ENCODE assay signal across 26 cellular contexts in genomic region chr5:151570058-151570457, GRCh38. TPM values are rescaled to one million over a fixed set of nuclear protein-coding genes. Genes with fewer than 3 reads are reported as not detected.
DNase-seq lines count a peak whose midpoint lies in the region; ATAC-seq and TF ChIP-seq lines count a peak whose summit lies in the region.
"Had no signal": no experiment of that assay in that cellular context is flagged by ENCODE, and none has a peak within 500 bp of the region (broad histone marks: within the 10 kb centered on the region; RNA-seq: fewer than 3 reads in every experiment).

No MANE protein-coding gene starts in this region.

- H3K27me3 ChIP-seq in PC-3 (ENCODE audit: low read length), result no peaks in the 10 kb centered on the region
- no peaks in the 10 kb centered on the region for H3K27me3 ChIP-seq in left lung
- H3K27me3 ChIP-seq: transverse colon had no signal

- H3K79me2 ChIP-seq in PC-3 (ENCODE audit: low read length), result no peaks in the 10 kb centered on the region

- DNase-seq in PC-3 (peak; percentile 82), epithelial cell of prostate (ENCODE audit: low read depth, low spot score) (peak; percentile 64), left lung (no peak), NCI-H1105 (lab: John Stamatoyannopoulos, UW) (no peak), MV-4-11 (lab: John Stamatoyannopoulos, UW) (no peak)
- DNase-seq: activated CD4-positive, alpha-beta T cell treated with anti-CD3 and anti-CD28 coated beads for 48 hours; activated naive CD4-positive, alpha-beta T cell; activated T-cell treated with anti-CD3 and anti-CD28 coated beads, Interleukin-2, amount 50 U/mL, for 4 hours; adrenal gland; CD4-positive, CD25-positive, alpha-beta regulatory T cell; effector memory CD8-positive, alpha-beta T cell; HFFc6; KBM-7; left cardiac atrium; naive B cell; NCI-H1694 treated with DMSO at 0.1 percent for 48 hours; NCI-H2227 treated with DMSO at 0.1 percent for 48 hours; NCI-H69; stimulated activated CD4-positive, alpha-beta T cell treated with anti-CD3 and anti-CD28 coated beads, Interleukin-15, amount 100 ng/mL, for 24 hours; stimulated activated naive CD8-positive, alpha-beta T cell treated with anti-CD3 and anti-CD28 coated beads, Interleukin-15, amount 100 ng/mL, for 72 hours; transverse colon had no signal

- H3K4me3 ChIP-seq in PC-3 (ENCODE audit: low read length), result peak overlapping the region; percentile 40; the same call in 1 of the 2 replicates
- H3K4me3 ChIP-seq in left lung, result no peak overlapping the region
- no peak overlapping the region for H3K4me3 ChIP-seq in urinary bladder (ENCODE audit: low read depth, low read length)
- H3K4me3 ChIP-seq: adrenal gland, transverse colon had no signal

- POLR2A ChIA-PET in PC-3 (lab: Charles Lee; ENCODE audit: unreplicated experiment), result no interaction called here

- CTCF ChIA-PET in PC-3 (lab: Charles Lee), result interaction anchor here (0.7 kb wide), 1 partner anchor 82 kb away, joined by 3 read pairs; no protein-coding TSS in a partner anchor

- peak overlapping the region; percentile 78 for H3K4me2 ChIP-seq in PC-3 (ENCODE audit: low read length)

- WGBS in urinary bladder, result 72% methylated on average over 2 of the region's 2 CpGs

- no peak overlapping the region for H3K9ac ChIP-seq in PC-3 (ENCODE audit: low read length)

- peak overlapping the region; percentile 8; the same call in 1 of the 2 replicates for H2AFZ ChIP-seq in PC-3 (ENCODE audit: low read length)

- no peaks in the 10 kb centered on the region for H3K9me2 ChIP-seq in PC-3 (replicated peaks; ENCODE audit: low read length)

- no peaks in the 10 kb centered on the region for H4K20me1 ChIP-seq in PC-3 (ENCODE audit: low read length)

- no peaks in the 10 kb centered on the region for H3K36me3 ChIP-seq in PC-3 (ENCODE audit: low read depth, low read length)
- H3K36me3 ChIP-seq in left lung, result no peaks in the 10 kb centered on the region
- H3K36me3 ChIP-seq in urinary bladder (ENCODE audit: insufficient read depth), result no peaks in the 10 kb centered on the region
- H3K36me3 ChIP-seq: adrenal gland, transverse colon had no signal

- H3K27ac ChIP-seq in PC-3 (ENCODE audit: low read length), result peak overlapping the region; percentile 62
- peak overlapping the region; percentile 95 for H3K27ac ChIP-seq in epithelial cell of prostate
- no peak overlapping the region for H3K27ac ChIP-seq in left lung
- peak overlapping the region; percentile 48 for H3K27ac ChIP-seq in urinary bladder (ENCODE audit: low read depth)
- H3K27ac ChIP-seq: adrenal gland, transverse colon had no signal

- intact Hi-C loops in PC-3 (cut with micrococcal nuclease) (no loop called here), left lung (cut with DNase I) (no loop called here)

- no TSS peak for BruUV-seq in PC-3 (replicated peaks; lab: Mats Ljungman, UMichigan)

- ATAC-seq in PC-3, result peak; percentile 73
- ATAC-seq in left lung, result peak; percentile 10
- no peak for ATAC-seq in GM18517 (IDR thresholded peaks at IDR 0.05; ENCODE audit: unreplicated experiment)
- no peak for ATAC-seq in HG03571 (IDR thresholded peaks at IDR 0.05; ENCODE audit: unreplicated experiment)
- ATAC-seq: activated T-cell treated with anti-CD3 and anti-CD28 coated beads, Interleukin-2, amount 50 U/mL, for 4 hours; effector memory CD8-positive, alpha-beta T cell; SK-N-SH treated with all-trans-retinoic acid at 6 μM for 48 hours; stimulated activated naive CD8-positive, alpha-beta T cell treated with anti-CD3 and anti-CD28 coated beads, Interleukin-15, amount 100 ng/mL, for 72 hours had no signal

- TF ChIP-seq CTCF in PC-3 (conservative IDR thresholded peaks at IDR 0.05; ENCODE audit: low read depth, low read length), result no peak
- no peak for TF ChIP-seq CTCF in left lung (IDR thresholded peaks at IDR 0.05)

- H3K4me1 ChIP-seq in PC-3 (ENCODE audit: insufficient read depth, low read length) (peaks cover 23% of the 10 kb centered on the region), left lung (no peaks in the 10 kb centered on the region), urinary bladder (ENCODE audit: insufficient read depth) (no peaks in the 10 kb centered on the region)
- H3K4me1 ChIP-seq: adrenal gland, transverse colon had no signal

- no peaks in the 10 kb centered on the region for H3K9me3 ChIP-seq in PC-3 (ENCODE audit: low read length)
- H3K9me3 ChIP-seq in left lung, result no peaks in the 10 kb centered on the region
- H3K9me3 ChIP-seq: adrenal gland, transverse colon had no signal

- no peaks in the 10 kb centered on the region for H3F3A ChIP-seq in PC-3 (ENCODE audit: low read length, unreplicated experiment)

RNA-seq across cellular contexts. Expression of gene FAT2, which starts 21.1 kb away (rescaled TPM):
- total RNA-seq in PC-3 (2014; rRNA removed) (not detected in 2 replicates), left lung (under 1 TPM; 0.03 to 0.79 TPM), urinary bladder (5.0 TPM)
- polyA plus RNA-seq in urinary bladder, result 2.7 TPM
- total RNA-seq: activated T-cell treated with anti-CD3 and anti-CD28 coated beads, Interleukin-2, amount 50 U/mL, for 4 hours; CD4-positive, CD25-positive, alpha-beta regulatory T cell; HFFc6; transverse colon had no signal
- polyA plus RNA-seq: fibroblast of lung had no signal

Comparison
In these comparisons a context has a peak if more than half of its experiments do, and no peak if none do; other contexts are left out.
1. ATAC-seq: peak in PC-3 (single experiment) and left lung (single experiment); none in GM18517 (single experiment) and HG03571 (single experiment).
2. DNase-seq: peak in PC-3 (single experiment) and epithelial cell of prostate (single experiment); none in left lung (0 of 2), NCI-H1105 (single experiment) and MV-4-11 (single experiment).
3. H3K27ac ChIP-seq: peak in PC-3 (single experiment), epithelial cell of prostate (single experiment) and urinary bladder (single experiment); none in left lung (0 of 2).